24 cellular contexts compared by ENCODE assay signal in the genomic region with DNA sequence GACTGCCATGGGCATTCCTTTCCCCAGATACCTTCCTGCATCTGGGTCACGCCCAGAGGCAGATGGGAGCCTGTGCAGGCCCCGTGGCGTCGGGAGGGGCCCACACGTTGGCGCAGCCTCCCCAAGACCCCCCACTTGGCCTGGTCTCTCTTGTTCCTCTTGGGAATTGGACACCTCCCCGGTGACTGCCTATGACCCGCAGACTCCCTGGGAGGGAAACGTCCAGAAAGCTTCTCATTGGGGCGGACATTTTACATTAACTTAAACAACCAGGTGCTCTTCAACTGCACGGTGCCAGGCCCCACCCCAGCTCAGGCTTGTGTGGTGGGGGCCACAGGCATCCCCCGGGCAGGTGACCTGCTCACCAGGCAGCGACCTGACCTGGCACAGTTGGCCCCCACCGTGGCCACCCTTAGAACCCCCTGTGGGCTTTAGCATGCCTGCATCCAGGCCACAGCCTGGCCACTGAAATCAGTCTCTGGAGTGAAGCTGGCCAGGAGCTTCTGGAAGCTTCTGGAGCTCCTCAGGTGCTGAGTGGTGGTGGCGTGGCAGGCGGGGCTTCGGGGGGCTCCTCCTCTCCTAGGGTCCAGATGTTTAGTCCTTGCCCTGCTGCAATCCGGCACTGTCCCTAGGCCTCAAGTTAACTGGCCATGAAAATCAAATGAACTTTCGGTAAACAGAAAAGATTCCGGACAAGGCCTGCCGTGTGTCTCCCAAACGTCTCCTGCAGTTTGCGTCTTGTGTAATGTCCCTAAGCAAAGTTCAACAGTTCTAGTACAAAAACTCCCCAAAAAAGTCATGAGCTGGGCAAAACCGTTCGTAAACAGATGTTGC. TPM values are rescaled to one million over a fixed set of nuclear protein-coding genes. Genes with fewer than 3 reads are reported as not detected.
"Had no signal": no experiment of that assay in that cellular context is flagged by ENCODE, and none has a peak within 500 bp of the region (broad histone marks: within the 10 kb centered on the region; RNA-seq: fewer than 3 reads in every experiment).

No MANE protein-coding gene starts in this region.

- ATAC-seq: activated T-helper 17 cell treated with anti-CD3 and anti-CD28 coated beads, Interleukin-2, amount 50 U/mL, for 72 hours; gastrocnemius medialis; left ventricle myocardium superior; naive thymus-derived CD4-positive, alpha-beta T cell had no signal

- DNase-seq: activated CD4-positive, alpha-beta T cell treated with anti-CD3 and anti-CD28 coated beads, Interleukin-2, amount 10 ng/mL, durations not matched to agents 24 days and 14 days; activated naive CD4-positive, alpha-beta T cell; activated naive CD8-positive, alpha-beta T cell treated with anti-CD3 and anti-CD28 coated beads, Interleukin-2, amount 10 ng/mL, durations not matched to agents 7 days and 5 days; activated T-cell treated with anti-CD3 and anti-CD28 coated beads for 4 hours; anterior cingulate cortex; colonic mucosa; gastrocnemius medialis; left ventricle myocardium superior; mesenchymal stem cell; naive thymus-derived CD4-positive, alpha-beta T cell; nucleus accumbens; stomach; T1000; trophoblast cell had no signal

- H3K4me3 ChIP-seq: colonic mucosa, gastrocnemius medialis, stomach had no signal

- H3K9me3 Mint-ChIP-seq: activated naive CD8-positive, alpha-beta T cell treated with anti-CD3 and anti-CD28 coated beads, Interleukin-2, amount 10 ng/mL, durations not matched to agents 7 days and 5 days; activated T-helper 17 cell treated with anti-CD3 and anti-CD28 coated beads, Interleukin-2, amount 50 U/mL, for 72 hours; brain; central memory CD8-positive, alpha-beta T cell had no signal

- H3K36me3 ChIP-seq: colonic mucosa, gastrocnemius medialis, stomach had no signal

- H3K4me3 Mint-ChIP-seq: activated CD4-positive, alpha-beta T cell treated with anti-CD3 and anti-CD28 coated beads, Interleukin-2, amount 10 ng/mL, durations not matched to agents 24 days and 14 days; activated naive CD8-positive, alpha-beta T cell treated with anti-CD3 and anti-CD28 coated beads, Interleukin-2, amount 10 ng/mL, durations not matched to agents 7 days and 5 days; activated T-helper 17 cell treated with anti-CD3 and anti-CD28 coated beads, Interleukin-2, amount 50 U/mL, for 72 hours; brain; central memory CD8-positive, alpha-beta T cell had no signal

- H3K27ac Mint-ChIP-seq: activated CD4-positive, alpha-beta T cell treated with anti-CD3 and anti-CD28 coated beads, Interleukin-2, amount 10 ng/mL, durations not matched to agents 24 days and 14 days; activated naive CD8-positive, alpha-beta T cell treated with anti-CD3 and anti-CD28 coated beads, Interleukin-2, amount 10 ng/mL, durations not matched to agents 7 days and 5 days; naive thymus-derived CD4-positive, alpha-beta T cell had no signal

- H3K27ac ChIP-seq: colonic mucosa, gastrocnemius medialis, stomach had no signal

- H3K27me3 ChIP-seq: colonic mucosa, gastrocnemius medialis had no signal

- H3K9me3 ChIP-seq: colonic mucosa, gastrocnemius medialis, stomach had no signal

- H3K36me3 Mint-ChIP-seq: brain had no signal

RNA-seq across cellular contexts. Expression of gene PROZ, which starts 8.5 kb away (rescaled TPM):
- total RNA-seq: activated CD4-positive, alpha-beta T cell treated with anti-CD3 and anti-CD28 coated beads, Interleukin-2, amount 10 ng/mL, durations not matched to agents 24 days and 14 days; activated naive CD8-positive, alpha-beta T cell treated with anti-CD3 and anti-CD28 coated beads, Interleukin-2, amount 10 ng/mL, durations not matched to agents 7 days and 5 days; colonic mucosa; gastrocnemius medialis; kidney epithelial cell; left ventricle myocardium superior; mucosa of gallbladder; posterior vena cava; skeletal muscle tissue; T-helper 1 cell treated with Interleukin-12 subunit alpha and Interleukin-12 subunit beta and Interleukin-4 antibody, amounts not matched to agents 30 ng/mL and 1 ng/mL, for 36 hours; temporal lobe had no signal
- polyA plus RNA-seq: esophagus; naive thymus-derived CD4-positive, alpha-beta T cell had no signal

RNA-seq across cellular contexts. Expression of gene F10, which starts 27.3 kb away (rescaled TPM):
- total RNA-seq: activated CD4-positive, alpha-beta T cell treated with anti-CD3 and anti-CD28 coated beads, Interleukin-2, amount 10 ng/mL, durations not matched to agents 24 days and 14 days; activated naive CD8-positive, alpha-beta T cell treated with anti-CD3 and anti-CD28 coated beads, Interleukin-2, amount 10 ng/mL, durations not matched to agents 7 days and 5 days; naive thymus-derived CD4-positive, alpha-beta T cell; T-helper 1 cell treated with Interleukin-12 subunit alpha and Interleukin-12 subunit beta and Interleukin-4 antibody, amounts not matched to agents 30 ng/mL and 1 ng/mL, for 36 hours had no signal
- polyA plus RNA-seq: naive thymus-derived CD4-positive, alpha-beta T cell had no signal

RNA-seq across cellular contexts. Expression of gene F7, which starts 44.3 kb away (rescaled TPM):
- total RNA-seq: activated CD4-positive, alpha-beta T cell treated with anti-CD3 and anti-CD28 coated beads, Interleukin-2, amount 10 ng/mL, durations not matched to agents 24 days and 14 days; left ventricle myocardium superior; stomach; T-helper 1 cell treated with Interleukin-12 subunit alpha and Interleukin-12 subunit beta and Interleukin-4 antibody, amounts not matched to agents 30 ng/mL and 1 ng/mL, for 36 hours had no signal
- polyA plus RNA-seq: naive thymus-derived CD4-positive, alpha-beta T cell had no signal
